In genomic region chr9:136328622-136329041, GRCh38 we compare ENCODE assay signal across 1 cellular context.
TF ChIP-seq lines count a peak whose summit lies in the region.

No MANE protein-coding gene starts in this region.

TF ChIP-seq in GM23338, 12 proteins besides CTCF, POLR2A, EP300 and RAD21 (continued from another document):
- TF ChIP-seq, protein P1, sequence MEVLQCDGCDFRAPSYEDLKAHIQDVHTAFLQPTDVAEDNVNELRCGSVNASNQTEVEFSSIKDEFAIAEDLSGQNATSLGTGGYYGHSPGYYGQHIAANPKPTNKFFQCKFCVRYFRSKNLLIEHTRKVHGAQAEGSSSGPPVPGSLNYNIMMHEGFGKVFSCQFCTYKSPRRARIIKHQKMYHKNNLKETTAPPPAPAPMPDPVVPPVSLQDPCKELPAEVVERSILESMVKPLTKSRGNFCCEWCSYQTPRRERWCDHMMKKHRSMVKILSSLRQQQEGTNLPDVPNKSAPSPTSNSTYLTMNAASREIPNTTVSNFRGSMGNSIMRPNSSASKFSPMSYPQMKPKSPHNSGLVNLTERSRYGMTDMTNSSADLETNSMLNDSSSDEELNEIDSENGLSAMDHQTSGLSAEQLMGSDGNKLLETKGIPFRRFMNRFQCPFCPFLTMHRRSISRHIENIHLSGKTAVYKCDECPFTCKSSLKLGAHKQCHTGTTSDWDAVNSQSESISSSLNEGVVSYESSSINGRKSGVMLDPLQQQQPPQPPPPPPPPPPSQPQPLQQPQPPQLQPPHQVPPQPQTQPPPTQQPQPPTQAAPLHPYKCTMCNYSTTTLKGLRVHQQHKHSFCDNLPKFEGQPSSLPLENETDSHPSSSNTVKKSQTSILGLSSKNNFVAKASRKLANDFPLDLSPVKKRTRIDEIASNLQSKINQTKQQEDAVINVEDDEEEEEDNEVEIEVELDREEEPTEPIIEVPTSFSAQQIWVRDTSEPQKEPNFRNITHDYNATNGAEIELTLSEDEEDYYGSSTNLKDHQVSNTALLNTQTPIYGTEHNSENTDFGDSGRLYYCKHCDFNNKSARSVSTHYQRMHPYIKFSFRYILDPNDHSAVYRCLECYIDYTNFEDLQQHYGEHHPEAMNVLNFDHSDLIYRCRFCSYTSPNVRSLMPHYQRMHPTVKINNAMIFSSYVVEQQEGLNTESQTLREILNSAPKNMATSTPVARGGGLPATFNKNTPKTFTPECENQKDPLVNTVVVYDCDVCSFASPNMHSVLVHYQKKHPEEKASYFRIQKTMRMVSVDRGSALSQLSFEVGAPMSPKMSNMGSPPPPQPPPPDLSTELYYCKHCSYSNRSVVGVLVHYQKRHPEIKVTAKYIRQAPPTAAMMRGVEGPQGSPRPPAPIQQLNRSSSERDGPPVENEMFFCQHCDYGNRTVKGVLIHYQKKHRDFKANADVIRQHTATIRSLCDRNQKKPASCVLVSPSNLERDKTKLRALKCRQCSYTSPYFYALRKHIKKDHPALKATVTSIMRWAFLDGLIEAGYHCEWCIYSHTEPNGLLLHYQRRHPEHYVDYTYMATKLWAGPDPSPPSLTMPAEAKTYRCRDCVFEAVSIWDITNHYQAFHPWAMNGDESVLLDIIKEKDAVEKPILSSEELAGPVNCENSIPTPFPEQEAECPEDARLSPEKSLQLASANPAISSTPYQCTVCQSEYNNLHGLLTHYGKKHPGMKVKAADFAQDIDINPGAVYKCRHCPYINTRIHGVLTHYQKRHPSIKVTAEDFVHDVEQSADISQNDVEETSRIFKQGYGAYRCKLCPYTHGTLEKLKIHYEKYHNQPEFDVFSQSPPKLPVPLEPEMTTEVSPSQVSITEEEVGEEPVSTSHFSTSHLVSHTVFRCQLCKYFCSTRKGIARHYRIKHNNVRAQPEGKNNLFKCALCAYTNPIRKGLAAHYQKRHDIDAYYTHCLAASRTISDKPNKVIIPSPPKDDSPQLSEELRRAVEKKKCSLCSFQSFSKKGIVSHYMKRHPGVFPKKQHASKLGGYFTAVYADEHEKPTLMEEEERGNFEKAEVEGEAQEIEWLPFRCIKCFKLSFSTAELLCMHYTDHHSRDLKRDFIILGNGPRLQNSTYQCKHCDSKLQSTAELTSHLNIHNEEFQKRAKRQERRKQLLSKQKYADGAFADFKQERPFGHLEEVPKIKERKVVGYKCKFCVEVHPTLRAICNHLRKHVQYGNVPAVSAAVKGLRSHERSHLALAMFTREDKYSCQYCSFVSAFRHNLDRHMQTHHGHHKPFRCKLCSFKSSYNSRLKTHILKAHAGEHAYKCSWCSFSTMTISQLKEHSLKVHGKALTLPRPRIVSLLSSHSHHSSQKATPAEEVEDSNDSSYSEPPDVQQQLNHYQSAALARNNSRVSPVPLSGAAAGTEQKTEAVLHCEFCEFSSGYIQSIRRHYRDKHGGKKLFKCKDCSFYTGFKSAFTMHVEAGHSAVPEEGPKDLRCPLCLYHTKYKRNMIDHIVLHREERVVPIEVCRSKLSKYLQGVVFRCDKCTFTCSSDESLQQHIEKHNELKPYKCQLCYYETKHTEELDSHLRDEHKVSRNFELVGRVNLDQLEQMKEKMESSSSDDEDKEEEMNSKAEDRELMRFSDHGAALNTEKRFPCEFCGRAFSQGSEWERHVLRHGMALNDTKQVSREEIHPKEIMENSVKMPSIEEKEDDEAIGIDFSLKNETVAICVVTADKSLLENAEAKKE (CRISPR knock-in tag; IDR thresholded peaks at IDR 0.05): no peak
- TF ChIP-seq, protein P2, sequence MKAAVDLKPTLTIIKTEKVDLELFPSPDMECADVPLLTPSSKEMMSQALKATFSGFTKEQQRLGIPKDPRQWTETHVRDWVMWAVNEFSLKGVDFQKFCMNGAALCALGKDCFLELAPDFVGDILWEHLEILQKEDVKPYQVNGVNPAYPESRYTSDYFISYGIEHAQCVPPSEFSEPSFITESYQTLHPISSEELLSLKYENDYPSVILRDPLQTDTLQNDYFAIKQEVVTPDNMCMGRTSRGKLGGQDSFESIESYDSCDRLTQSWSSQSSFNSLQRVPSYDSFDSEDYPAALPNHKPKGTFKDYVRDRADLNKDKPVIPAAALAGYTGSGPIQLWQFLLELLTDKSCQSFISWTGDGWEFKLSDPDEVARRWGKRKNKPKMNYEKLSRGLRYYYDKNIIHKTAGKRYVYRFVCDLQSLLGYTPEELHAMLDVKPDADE (IDR thresholded peaks at IDR 0.05): no peak
- TF ChIP-seq JUNB (IDR thresholded peaks at IDR 0.05; ENCODE audit: unreplicated experiment) (no peak), ZNF331 (CRISPR knock-in tag; IDR thresholded peaks at IDR 0.05; ENCODE audit: low read depth) (no peak), CREB1 (CRISPR knock-in tag; IDR thresholded peaks at IDR 0.05; ENCODE audit: low read depth) (no peak), STAT1 (IDR thresholded peaks at IDR 0.05; ENCODE audit: unreplicated experiment) (no peak), EZH2 (IDR thresholded peaks at IDR 0.05; ENCODE audit: low read depth, unreplicated experiment) (no peak), EZH2phosphoT487 (IDR thresholded peaks at IDR 0.05; ENCODE audit: unreplicated experiment) (no peak), ZNF114 (CRISPR knock-in tag; IDR thresholded peaks at IDR 0.05) (no peak), NANOG (IDR thresholded peaks at IDR 0.05; ENCODE audit: borderline replicate concordance) (no peak)
